ENCODE assay signal across 8 cellular contexts in the genomic region with DNA sequence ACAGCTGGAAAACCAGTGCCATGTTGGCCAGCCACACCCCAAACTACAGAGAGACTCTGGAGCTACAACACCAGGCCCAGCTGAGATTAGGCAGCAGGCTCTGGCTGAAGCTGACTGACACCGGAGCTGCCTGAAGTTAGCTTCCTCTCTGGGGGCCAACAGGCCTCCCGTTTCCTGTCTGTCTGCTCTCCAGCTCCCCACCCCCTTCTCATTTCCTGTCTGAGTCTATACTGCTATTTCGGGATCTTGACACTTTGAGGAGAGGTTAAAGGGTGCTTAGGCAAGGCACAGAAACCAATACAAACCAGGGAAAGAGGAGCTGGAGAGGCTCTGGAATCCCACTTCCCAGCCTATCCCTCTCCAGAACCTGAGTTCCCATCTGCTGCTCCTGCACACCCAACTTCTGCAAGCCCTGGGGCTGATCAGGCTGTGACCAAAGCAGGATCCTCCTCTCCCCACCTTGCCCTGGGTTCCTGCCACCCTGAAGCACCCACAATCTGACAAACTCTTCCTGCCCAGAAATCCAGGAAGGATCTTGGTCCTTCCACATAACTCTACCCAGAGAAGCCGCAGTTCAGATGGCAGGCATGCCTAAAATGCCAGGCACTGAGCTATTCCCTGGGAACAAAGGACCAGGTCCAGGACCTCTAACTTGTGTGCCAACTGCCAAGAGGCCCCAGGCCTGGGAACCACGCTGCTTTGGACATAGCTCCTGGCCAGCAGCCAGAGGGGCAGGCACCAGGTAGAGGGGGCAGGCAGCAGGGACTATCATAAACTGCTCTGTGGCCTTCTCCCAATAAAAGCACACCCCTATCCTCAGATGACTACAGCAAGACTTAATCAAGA. TPM values are rescaled to one million over a fixed set of nuclear protein-coding genes. Genes with fewer than 3 reads are reported as not detected.
DNase-seq lines count a peak whose midpoint lies in the region; ATAC-seq and TF ChIP-seq lines count a peak whose summit lies in the region.

No MANE protein-coding gene starts in this region.

- in situ Hi-C loops in GM13976 (cut with MboI; ENCODE audit: low sequenced_read_pairs, unreplicated experiment) = no loop called here

- no peaks in the 10 kb centered on the region for H3K27me3 ChIP-seq in thoracic aorta (replicated peaks; ENCODE audit: insufficient read depth)

- H3K4me3 ChIP-seq in fibroblast of mammary gland (ENCODE audit: control insufficient read depth, low read depth, low read length) = no peak overlapping the region
- H3K4me3 ChIP-seq in thoracic aorta = no peak overlapping the region

- H3K4me1 ChIP-seq in thoracic aorta (ENCODE audit: control insufficient read depth in 1 of 2, low read depth in 2 of 2) = peaks cover 28 to 48% of the 10 kb centered on the region in 2 donors

- H3K27me3 Mint-ChIP-seq in osteocyte (ENCODE audit: unreplicated experiment) = no peaks in the 10 kb centered on the region

- H3K9me3 ChIP-seq in thoracic aorta = no peaks in the 10 kb centered on the region

- H3K4me3 Mint-ChIP-seq in osteocyte (ENCODE audit: unreplicated experiment) = peak overlapping the region; percentile 38

- H3K36me3 Mint-ChIP-seq in osteocyte (ENCODE audit: unreplicated experiment) = peaks cover 19% of the 10 kb centered on the region

- peaks cover 44% of the 10 kb centered on the region for H3K4me1 Mint-ChIP-seq in osteocyte (ENCODE audit: unreplicated experiment)

- peak; percentile 82 for ATAC-seq in HG02759 (IDR thresholded peaks at IDR 0.05; ENCODE audit: unreplicated experiment)
- peak; percentile 41 for ATAC-seq in thoracic aorta (ENCODE audit: insufficient number of reproducible peaks, low FRiP score, low read depth)

- TF ChIP-seq CTCF in GM13976 (IDR thresholded peaks at IDR 0.05; ENCODE audit: borderline replicate concordance, control extremely low read depth, extremely low read depth, insufficient read depth, missing control alignments) = no peak
- TF ChIP-seq CTCF in fibroblast of mammary gland (conservative IDR thresholded peaks at IDR 0.05; ENCODE audit: control insufficient read depth, insufficient read depth, low read depth, low read length) = no peak
- no peak for TF ChIP-seq CTCF in osteocyte (IDR thresholded peaks at IDR 0.05)
- TF ChIP-seq CTCF in thoracic aorta (IDR thresholded peaks at IDR 0.05) = no peak

- H3K27ac ChIP-seq in thoracic aorta = peak overlapping the region; percentile 68 to 85

- no peaks in the 10 kb centered on the region for H3K9me3 Mint-ChIP-seq in osteocyte (ENCODE audit: unreplicated experiment)

- no peaks in the 10 kb centered on the region for H3K36me3 ChIP-seq in thoracic aorta

- H3K27ac Mint-ChIP-seq in osteocyte (ENCODE audit: unreplicated experiment) = peak overlapping the region; percentile 96

- DNase-seq in GM13976 (ENCODE audit: low spot score) (peak; percentile 88), NOMO-1 treated with dmso at 0.1 percent for 144 hours (lab: John Stamatoyannopoulos, UW; ENCODE audit: unreplicated experiment) (peak; percentile 99), activated T-cell treated with anti-CD3 and anti-CD28 coated beads for 1 hour (ENCODE audit: low read depth) (peak; percentile 56), fibroblast of mammary gland (ENCODE audit: low read depth) (peak; percentile 86), osteocyte (ENCODE audit: extremely low spot score, unreplicated experiment) (no peak), thoracic aorta (ENCODE audit: low spot score) (no peak), NCI-H1048 (lab: John Stamatoyannopoulos, UW) (no peak)

RNA-seq across cellular contexts. Expression of gene PRPF40B, which starts 39.9 kb away (rescaled TPM):
- total RNA-seq in osteocyte = 25.6 and 28.9 TPM in 2 replicates
- 10 to 100 TPM; 21.9 to 31.4 TPM for total RNA-seq in thoracic aorta

RNA-seq across cellular contexts. Expression of gene FMNL3, which starts 44.0 kb away (rescaled TPM):
- total RNA-seq in osteocyte (37.4 and 37.7 TPM in 2 replicates), thoracic aorta (10 to 100 TPM; 26.7 to 37.4 TPM)

RNA-seq across cellular contexts. Expression of gene FAM186B, which starts 57.8 kb away (rescaled TPM):
- total RNA-seq in osteocyte = 0.30 and 0.50 TPM in 2 replicates
- under 1 TPM; 0.42 to 0.54 TPM for total RNA-seq in thoracic aorta

Comparison
In these comparisons a context has a peak if more than half of its experiments do, and no peak if none do; other contexts are left out.
1. DNase-seq: peak in GM13976 (single experiment), NOMO-1 treated with dmso at 0.1 percent for 144 hours (single experiment), activated T-cell treated with anti-CD3 and anti-CD28 coated beads for 1 hour (single experiment) and fibroblast of mammary gland (single experiment); none in osteocyte (single experiment), thoracic aorta (single experiment) and NCI-H1048 (single experiment).